ENCODE assay signal across 12 cellular contexts in the genomic region with DNA sequence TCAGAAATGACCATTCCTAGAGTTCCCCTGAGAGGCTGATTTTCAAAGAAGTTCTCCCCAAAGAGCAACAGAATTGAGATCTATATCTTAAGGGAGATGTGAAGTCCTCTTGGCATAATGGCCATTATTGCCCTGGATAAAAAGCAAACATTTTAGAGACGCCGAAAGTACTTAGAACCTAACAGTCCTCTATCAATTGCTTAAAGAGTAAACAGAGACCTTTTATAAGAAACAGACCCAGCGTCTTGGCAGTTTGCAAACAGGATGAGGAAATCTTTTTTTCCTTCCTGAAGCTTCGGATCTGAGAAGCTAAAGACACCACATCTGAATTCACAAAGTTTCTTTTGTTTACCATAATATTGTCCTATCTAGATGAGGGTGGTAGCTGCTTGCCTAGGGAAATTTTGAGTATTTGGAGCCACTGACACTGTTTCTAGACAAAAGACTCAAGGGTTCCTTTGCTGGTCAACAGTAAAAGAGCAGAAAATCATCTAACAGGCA.
"Had no signal": no experiment of that assay in that cellular context is flagged by ENCODE, and none has a peak within 500 bp of the region (broad histone marks: within the 10 kb centered on the region; RNA-seq: fewer than 3 reads in every experiment).

No MANE protein-coding gene starts in this region.

- H3K27ac ChIP-seq: coronary artery, gastroesophageal sphincter, sigmoid colon, testis had no signal

- ATAC-seq: gastroesophageal sphincter, heart right ventricle, left colon had no signal

- H3K27me3 ChIP-seq: gastroesophageal sphincter, heart right ventricle, sigmoid colon, spleen, testis had no signal

- H3K4me3 ChIP-seq: coronary artery, gastroesophageal sphincter, heart right ventricle, sigmoid colon, spleen, testis had no signal

- H3K9me3 ChIP-seq: gastroesophageal sphincter, heart right ventricle, sigmoid colon, spleen, testis had no signal

- DNase-seq: activated CD4-positive, alpha-beta T cell treated with anti-CD3 and anti-CD28 coated beads, Interleukin-2, amount 50 U/mL, for 1 hour; activated CD8-positive, alpha-beta memory T cell treated with anti-CD3 and anti-CD28 coated beads for 24 hours; activated gamma-delta T cell treated with Interleukin-2 at 50 U/mL for 16 hours; amniotic stem cell; effector CD4-positive, alpha-beta T cell; heart right ventricle; left colon; sigmoid colon; spleen; testis had no signal

- H3K36me3 ChIP-seq: sigmoid colon had no signal
